ENCODE assay signal across 12 cellular contexts in genomic region chr13:99198630-99199029, GRCh38. TPM values are rescaled to one million over a fixed set of nuclear protein-coding genes. Genes with fewer than 3 reads are reported as not detected.
DNase-seq lines count a peak whose midpoint lies in the region; ATAC-seq and TF ChIP-seq lines count a peak whose summit lies in the region.
"Had no signal": no experiment of that assay in that cellular context is flagged by ENCODE, and none has a peak within 500 bp of the region (broad histone marks: within the 10 kb centered on the region; RNA-seq: fewer than 3 reads in every experiment).

No MANE protein-coding gene starts in this region.

- H3K4me1 ChIP-seq in Caco-2 (peaks cover 19% of the 10 kb centered on the region), mammary epithelial cell (ENCODE audit: insufficient read depth, low read length) (peaks cover 23% of the 10 kb centered on the region)

- CTCF ChIA-PET in Caco-2 (lab: Charles Lee) (no interaction called here), mammary epithelial cell (lab: Charles Lee; ENCODE audit: low non-redundant PET) (no interaction called here)

- peaks cover 36% of the 10 kb centered on the region for H3K36me3 Mint-ChIP-seq in Caco-2 (ENCODE audit: insufficient read depth, unreplicated experiment)
- peaks cover 10% of the 10 kb centered on the region for H3K36me3 Mint-ChIP-seq in nephron progenitor cell (ENCODE audit: low read depth)

- H3K36me3 ChIP-seq in Caco-2 (ENCODE audit: control insufficient read depth, insufficient read depth, low read length) (no peaks in the 10 kb centered on the region), mammary epithelial cell (ENCODE audit: insufficient read depth, low read length) (no peaks in the 10 kb centered on the region)
- H3K36me3 ChIP-seq: sigmoid colon had no signal

- H3K9me3 ChIP-seq in Caco-2 (no peaks in the 10 kb centered on the region), mammary epithelial cell (replicated peaks; ENCODE audit: insufficient read depth, low read length) (no peaks in the 10 kb centered on the region)
- H3K9me3 ChIP-seq: sigmoid colon had no signal

- in situ Hi-C loops in mammary epithelial cell (cut with MboI; ENCODE audit: low sequenced_read_pairs in 2 of 2) = no loop called here

- H3K9ac ChIP-seq in mammary epithelial cell (ENCODE audit: insufficient read depth, low read length) = no peak overlapping the region

- H3K4me3 ChIP-seq in Caco-2 (ENCODE audit: low read depth, low read length) (no peak overlapping the region), mammary epithelial cell (replicated peaks in 1 of 3; ENCODE audit: insufficient read depth in 1 of 3, low read depth in 2 of 3, low read length in 3 of 3) (no peak overlapping the region)
- H3K4me3 ChIP-seq: sigmoid colon had no signal

- H3K27me3 ChIP-seq in Caco-2 (replicated peaks; ENCODE audit: control insufficient read depth, insufficient read depth, low read length) (no peaks in the 10 kb centered on the region), mammary epithelial cell (ENCODE audit: insufficient read depth, low read length) (no peaks in the 10 kb centered on the region)
- H3K27me3 ChIP-seq: sigmoid colon had no signal

- POLR2A ChIA-PET in Caco-2 (lab: Charles Lee) = no interaction called here

- H2AFZ ChIP-seq in mammary epithelial cell (ENCODE audit: low read depth, low read length) = no peak overlapping the region

- WGBS in mammary epithelial cell (ENCODE audit: low coverage, missing lambda C conversion rate) = 76% methylated on average over 3 of the region's 3 CpGs

- no TSS peak for BruUV-seq in Caco-2 (replicated peaks; lab: Mats Ljungman, UMichigan)
- BruUV-seq in mammary epithelial cell (replicated peaks; lab: Mats Ljungman, UMichigan) = no TSS peak

- no peak overlapping the region for H3K27ac ChIP-seq in mammary epithelial cell (ENCODE audit: insufficient read depth, low read depth, low read length)

- intact Hi-C loops in Caco-2 (cut with micrococcal nuclease; ENCODE audit: unreplicated experiment) = no loop called here
- intact Hi-C loops in mammary epithelial cell (cut with micrococcal nuclease) = no loop called here

- H3K9me3 Mint-ChIP-seq in Caco-2 (ENCODE audit: unreplicated experiment) = no peaks in the 10 kb centered on the region
- H3K9me3 Mint-ChIP-seq in nephron progenitor cell = no peaks in the 10 kb centered on the region

- TF ChIP-seq CTCF in Caco-2 (IDR thresholded peaks at IDR 0.05; ENCODE audit: insufficient read depth in 1 of 2, low read depth in 1 of 2, low read length in 1 of 2, severe bottlenecking in 1 of 2, unreplicated experiment in 1 of 2) (no peak), mammary epithelial cell (conservative IDR thresholded peaks at IDR 0.05 in 1 of 2, IDR thresholded peaks at IDR 0.05 in 1 of 2; ENCODE audit: extremely low read depth in 1 of 2, insufficient read depth in 1 of 2, low read depth in 1 of 2, low read length in 2 of 2) (no peak), nephron progenitor cell (IDR thresholded peaks at IDR 0.05) (no peak)

- H3K27ac Mint-ChIP-seq in Caco-2 (ENCODE audit: unreplicated experiment) (no peak overlapping the region), nephron progenitor cell (no peak overlapping the region)

- H3K27me3 Mint-ChIP-seq in Caco-2 (ENCODE audit: insufficient read depth, unreplicated experiment) = no peaks in the 10 kb centered on the region
- peaks cover 4% of the 10 kb centered on the region for H3K27me3 Mint-ChIP-seq in nephron progenitor cell (ENCODE audit: low read depth, poor library complexity)
- H3K27me3 Mint-ChIP-seq: T-helper 17 cell had no signal

- DNase-seq in Caco-2 (peak in 1 of 2 experiments; percentile 43), LoVo (ENCODE audit: low spot score) (peak; percentile 73), mammary epithelial cell (peak; percentile 14), nephron progenitor cell (no peak), DMS79 (lab: John Stamatoyannopoulos, UW) (no peak), NCI-H2227 (lab: John Stamatoyannopoulos, UW; ENCODE audit: unreplicated experiment) (no peak)
- no peak for DNase-seq in central memory CD4-positive, alpha-beta T cell
- DNase-seq: cerebellar nuclear complex, NCI-H187, sigmoid colon, T-helper 17 cell had no signal

- no peak for ATAC-seq in GM18870 (IDR thresholded peaks at IDR 0.05; ENCODE audit: unreplicated experiment)
- ATAC-seq: T-helper 17 cell had no signal

- H3K4me1 Mint-ChIP-seq in Caco-2 (ENCODE audit: low read depth, unreplicated experiment) = peaks cover 10% of the 10 kb centered on the region
- H3K4me1 Mint-ChIP-seq in nephron progenitor cell = peaks cover 45% of the 10 kb centered on the region

- no peaks in the 10 kb centered on the region for H4K20me1 ChIP-seq in mammary epithelial cell (ENCODE audit: insufficient read depth, low read length)

- dilution Hi-C loops in mammary epithelial cell (cut with HindIII; ENCODE audit: low sequenced_read_pairs) = loop anchor here (5.0 kb wide), 1 partner anchor 46 kb away; no protein-coding TSS in a partner anchor

- H3K4me2 ChIP-seq in mammary epithelial cell (ENCODE audit: insufficient read depth, low read depth, low read length) = no peak overlapping the region

- H3K4me3 Mint-ChIP-seq in Caco-2 (ENCODE audit: unreplicated experiment) (peak overlapping the region; percentile 92), nephron progenitor cell (peak overlapping the region; percentile 89)

- peaks cover 39% of the 10 kb centered on the region for H3K79me2 ChIP-seq in mammary epithelial cell (ENCODE audit: insufficient read depth, low read length)

RNA-seq across cellular contexts. Expression of gene UBAC2, which starts 2.0 kb away (rescaled TPM):
- total RNA-seq in Caco-2 (2022) (91.3 and 103 TPM in 2 replicates), mammary epithelial cell (10 to 100 TPM; 48.2 to 57.7 TPM)
- 58.2 TPM for polyA plus RNA-seq in mammary epithelial cell
- 47.9 TPM for polyA minus RNA-seq in mammary epithelial cell

RNA-seq across cellular contexts. Expression of gene GPR18, which starts 59.5 kb away (rescaled TPM):
- total RNA-seq in Caco-2 (2022) (not detected in 2 replicates), mammary epithelial cell (not detected)
- not detected for polyA plus RNA-seq in mammary epithelial cell
- polyA minus RNA-seq in mammary epithelial cell = not detected

Comparison
In these comparisons a context has a peak if more than half of its experiments do, and no peak if none do; other contexts are left out.
1. DNase-seq: peak in LoVo (single experiment) and mammary epithelial cell (single experiment); none in nephron progenitor cell (single experiment), central memory CD4-positive, alpha-beta T cell (single experiment), DMS79 (single experiment) and NCI-H2227 (single experiment).